Comparison of ENCODE assay signal across 15 cellular contexts in genomic region chr1:243415663-243416365, GRCh38.
DNase-seq lines count a peak whose midpoint lies in the region; ATAC-seq, FAIRE-seq and TF ChIP-seq lines count a peak whose summit lies in the region.
"Had no signal": no experiment of that assay in that cellular context is flagged by ENCODE, and none has a peak within 500 bp of the region (broad histone marks: within the 10 kb centered on the region; RNA-seq: fewer than 3 reads in every experiment).

No MANE protein-coding gene starts in this region.

- no peaks in the 10 kb centered on the region for H4K20me1 ChIP-seq in H9 (ENCODE audit: control insufficient read depth, insufficient read depth, insufficient read length)

- no peaks in the 10 kb centered on the region for H3K9me3 ChIP-seq in CD8-positive, alpha-beta memory T cell (ENCODE audit: low read length)
- no peaks in the 10 kb centered on the region for H3K9me3 ChIP-seq in H9 (ENCODE audit: control insufficient read depth, low read depth, low read length)
- H3K9me3 ChIP-seq: psoas muscle, tibial artery had no signal

- CTCF ChIA-PET in CD8-positive, alpha-beta memory T cell (lab: Charles Lee) = no interaction called here

- no peak overlapping the region for H2AK5ac ChIP-seq in H9 (ENCODE audit: insufficient read length, low read length)

- H3K4me3 ChIP-seq in CD8-positive, alpha-beta memory T cell (ENCODE audit: low read length) = no peak overlapping the region
- H3K4me3 ChIP-seq: psoas muscle, tibial artery had no signal

- H3K9me3 Mint-ChIP-seq in CD8-positive, alpha-beta memory T cell = no peaks in the 10 kb centered on the region
- H3K9me3 Mint-ChIP-seq in H9 (no peaks in the 10 kb centered on the region), CD14-positive monocyte (no peaks in the 10 kb centered on the region)
- peaks cover 3% of the 10 kb centered on the region for H3K9me3 Mint-ChIP-seq in T-helper 1 cell treated with Interleukin-12 subunit alpha and Interleukin-12 subunit beta and Interleukin-4 antibody, amounts not matched to agents 30 μg/mL and 1 μg/mL, for 36 hours

- no peak overlapping the region for H3T11ph ChIP-seq in H9 (ENCODE audit: low read length)

- WGBS in H9 (ENCODE audit: extremely low coverage, insufficient read length, low lambda C conversion rate) = no CpG with 5 or more reads among the region's 9 CpGs

- H3K23ac ChIP-seq in H9 (ENCODE audit: insufficient read length, low read depth, low read length) = no peak overlapping the region

- H2BK5ac ChIP-seq in H9 (ENCODE audit: insufficient read length, low read length) = no peak overlapping the region

- peak overlapping the region in 4 of 8 donors; percentile 25 to 62 (median 50) for H3K27ac Mint-ChIP-seq in CD8-positive, alpha-beta memory T cell
- H3K27ac Mint-ChIP-seq in H9 = peak overlapping the region in 2 of 3 experiments; percentile 67 to 73; a peak in 2 of 7 replicates
- H3K27ac Mint-ChIP-seq in T-helper 1 cell treated with Interleukin-12 subunit alpha and Interleukin-12 subunit beta and Interleukin-4 antibody, amounts not matched to agents 30 μg/mL and 1 μg/mL, for 36 hours = peak overlapping the region; percentile 70
- peak overlapping the region in 2 of 7 donors; percentile 20 to 35 for H3K27ac Mint-ChIP-seq in CD14-positive monocyte

- no peaks in the 10 kb centered on the region for H3K27me3 Mint-ChIP-seq in CD8-positive, alpha-beta memory T cell
- H3K27me3 Mint-ChIP-seq in H9 (ENCODE audit: low read depth) (no peaks in the 10 kb centered on the region), CD14-positive monocyte (ENCODE audit: low read depth in 3 of 3) (no peaks in the 10 kb centered on the region)
- no peaks in the 10 kb centered on the region for H3K27me3 Mint-ChIP-seq in T-helper 1 cell treated with Interleukin-12 subunit alpha and Interleukin-12 subunit beta and Interleukin-4 antibody, amounts not matched to agents 30 μg/mL and 1 μg/mL, for 36 hours (ENCODE audit: low read depth)

- H3K79me1 ChIP-seq in H9 (ENCODE audit: insufficient read depth, low read depth, low read length, poor library complexity, severe bottlenecking) = no peaks in the 10 kb centered on the region

- H4K91ac ChIP-seq in H9 (ENCODE audit: insufficient read length, low read depth, low read length) = no peak overlapping the region

- no peaks in the 10 kb centered on the region for H3K36me3 ChIP-seq in CD8-positive, alpha-beta memory T cell (ENCODE audit: insufficient read depth, low read length)

- intact Hi-C loops in CD14-positive monocyte (cut with micrococcal nuclease) = no loop called here

- no peak overlapping the region for H2BK15ac ChIP-seq in H9 (ENCODE audit: low read depth, low read length)

- H3K18ac ChIP-seq in H9 (ENCODE audit: insufficient read length, low read depth, low read length) = no peak overlapping the region

- H3K14ac ChIP-seq in H9 (ENCODE audit: insufficient read depth, low read length) = no peak overlapping the region

- peak; percentile 49 for FAIRE-seq in islet of Langerhans (lab: Jason Lieb, UNC)
- FAIRE-seq in RCC 7860 (lab: Jason Lieb, UNC) = no peak
- FAIRE-seq: TTC549 had no signal

- no peak overlapping the region for H3K27ac ChIP-seq in CD8-positive, alpha-beta memory T cell (ENCODE audit: low read depth, low read length)
- H3K27ac ChIP-seq in H9 (ENCODE audit: insufficient read length, low read depth, low read length) = no peak overlapping the region
- H3K27ac ChIP-seq: KMS-11, psoas muscle, tibial artery had no signal

- H3K4me2 ChIP-seq in H9 (ENCODE audit: insufficient read depth, insufficient read length, low read length) = no peak overlapping the region
- H3K4me2 ChIP-seq: KMS-11 had no signal

- no peak overlapping the region for H3K4ac ChIP-seq in H9 (ENCODE audit: low read depth, low read length)

- H3K36me3 Mint-ChIP-seq in CD8-positive, alpha-beta memory T cell = peaks cover 4 to 14% (median 11%) of the 10 kb centered on the region in 3 donors
- no peaks in the 10 kb centered on the region for H3K36me3 Mint-ChIP-seq in H9 (ENCODE audit: insufficient read depth in 1 of 3, low read depth in 3 of 3)
- H3K36me3 Mint-ChIP-seq in T-helper 1 cell treated with Interleukin-12 subunit alpha and Interleukin-12 subunit beta and Interleukin-4 antibody, amounts not matched to agents 30 μg/mL and 1 μg/mL, for 36 hours (ENCODE audit: low read depth) = peaks cover 2% of the 10 kb centered on the region
- peaks cover 25 to 30% of the 10 kb centered on the region in 2 donors for H3K36me3 Mint-ChIP-seq in CD14-positive monocyte

- POLR2A ChIA-PET in CD8-positive, alpha-beta memory T cell (lab: Charles Lee) = no interaction called here

- no peaks in the 10 kb centered on the region for H3K79me2 ChIP-seq in H9 (ENCODE audit: insufficient read depth, low read length)

- ATAC-seq in HG03565 (IDR thresholded peaks at IDR 0.05; ENCODE audit: unreplicated experiment) = no peak
- ATAC-seq: psoas muscle had no signal

- TF ChIP-seq CTCF in H9 (conservative IDR thresholded peaks at IDR 0.05) (no peak), CD14-positive monocyte (IDR thresholded peaks at IDR 0.05) (no peak)

- H2AFZ ChIP-seq in H9 (ENCODE audit: low read length) = no peak overlapping the region

- DNase-seq in CD8-positive, alpha-beta memory T cell = no peak
- DNase-seq in H9 (no peak), CD14-positive monocyte (ENCODE audit: low spot score) (no peak), RCC 7860 (ENCODE audit: low spot score) (no peak)
- DNase-seq: cortex of kidney; NCI-H1417 treated with DMSO at 0.1 percent for 48 hours; psoas muscle; SIG-M5; stimulated activated CD4-positive, alpha-beta T cell treated with anti-CD3 and anti-CD28 coated beads, Interleukin-15, amount 100 ng/mL, for 24 hours; tibial artery had no signal

- no peak overlapping the region for H4K5ac ChIP-seq in H9 (ENCODE audit: insufficient read length, low read depth, low read length)

- peaks cover 19 to 41% (median 25%) of the 10 kb centered on the region in 3 donors for H3K4me1 Mint-ChIP-seq in CD8-positive, alpha-beta memory T cell
- H3K4me1 Mint-ChIP-seq in H9 = peaks cover 32% of the 10 kb centered on the region in 2 experiments
- peaks cover 41% of the 10 kb centered on the region for H3K4me1 Mint-ChIP-seq in T-helper 1 cell treated with Interleukin-12 subunit alpha and Interleukin-12 subunit beta and Interleukin-4 antibody, amounts not matched to agents 30 μg/mL and 1 μg/mL, for 36 hours (ENCODE audit: low read depth)
- peaks cover 11% of the 10 kb centered on the region for H3K4me1 Mint-ChIP-seq in CD14-positive monocyte

- H2BK20ac ChIP-seq in H9 (ENCODE audit: low read depth, low read length, poor library complexity, severe bottlenecking) = no peak overlapping the region

- peak overlapping the region in 4 of 7 donors; percentile 4 to 63 (median 26) for H3K4me3 Mint-ChIP-seq in CD8-positive, alpha-beta memory T cell
- no peak overlapping the region for H3K4me3 Mint-ChIP-seq in H9
- H3K4me3 Mint-ChIP-seq in T-helper 1 cell treated with Interleukin-12 subunit alpha and Interleukin-12 subunit beta and Interleukin-4 antibody, amounts not matched to agents 30 μg/mL and 1 μg/mL, for 36 hours = no peak overlapping the region
- H3K4me3 Mint-ChIP-seq in CD14-positive monocyte = no peak overlapping the region

- no peak overlapping the region for H3K9ac ChIP-seq in H9 (ENCODE audit: extremely low read depth, insufficient read length, low read length)
- H3K9ac ChIP-seq: KMS-11 had no signal

- H3K56ac ChIP-seq in H9 (ENCODE audit: insufficient read length, low read depth, low read length) = no peak overlapping the region

- no peak overlapping the region for H2BK120ac ChIP-seq in H9 (ENCODE audit: low read depth, low read length, poor library complexity, severe bottlenecking)

- no peaks in the 10 kb centered on the region for H3K23me2 ChIP-seq in H9 (ENCODE audit: insufficient read length, low read depth, low read length, poor library complexity, severe bottlenecking)

- no peak overlapping the region for H4K8ac ChIP-seq in H9 (replicated peaks; ENCODE audit: insufficient read length, low read depth, low read length)

- no peaks in the 10 kb centered on the region for H3K27me3 ChIP-seq in CD8-positive, alpha-beta memory T cell (ENCODE audit: insufficient read depth, low read length, poor library complexity, severe bottlenecking)
- no peaks in the 10 kb centered on the region for H3K27me3 ChIP-seq in H9 (ENCODE audit: insufficient read depth, low read length)
- H3K27me3 ChIP-seq: tibial artery had no signal

- H2BK12ac ChIP-seq in H9 (ENCODE audit: insufficient read length, low read depth, low read length) = no peak overlapping the region

- no peaks in the 10 kb centered on the region for H3K4me1 ChIP-seq in CD8-positive, alpha-beta memory T cell (ENCODE audit: insufficient read depth, low read length)
- H3K4me1 ChIP-seq in H9 (ENCODE audit: insufficient read depth, low read length) = peaks cover 8% of the 10 kb centered on the region
- H3K4me1 ChIP-seq: tibial artery had no signal

Comparison
In these comparisons a context has a peak if more than half of its experiments do, and no peak if none do; other contexts are left out.
1. H3K4me3 Mint-ChIP-seq: peak in CD8-positive, alpha-beta memory T cell (4 of 7); none in H9 (0 of 2), T-helper 1 cell treated with Interleukin-12 subunit alpha and Interleukin-12 subunit beta and Interleukin-4 antibody, amounts not matched to agents 30 μg/mL and 1 μg/mL, for 36 hours (single experiment) and CD14-positive monocyte (0 of 2).